Comparison of ENCODE assay signal across 11 cellular contexts in the genomic region with DNA sequence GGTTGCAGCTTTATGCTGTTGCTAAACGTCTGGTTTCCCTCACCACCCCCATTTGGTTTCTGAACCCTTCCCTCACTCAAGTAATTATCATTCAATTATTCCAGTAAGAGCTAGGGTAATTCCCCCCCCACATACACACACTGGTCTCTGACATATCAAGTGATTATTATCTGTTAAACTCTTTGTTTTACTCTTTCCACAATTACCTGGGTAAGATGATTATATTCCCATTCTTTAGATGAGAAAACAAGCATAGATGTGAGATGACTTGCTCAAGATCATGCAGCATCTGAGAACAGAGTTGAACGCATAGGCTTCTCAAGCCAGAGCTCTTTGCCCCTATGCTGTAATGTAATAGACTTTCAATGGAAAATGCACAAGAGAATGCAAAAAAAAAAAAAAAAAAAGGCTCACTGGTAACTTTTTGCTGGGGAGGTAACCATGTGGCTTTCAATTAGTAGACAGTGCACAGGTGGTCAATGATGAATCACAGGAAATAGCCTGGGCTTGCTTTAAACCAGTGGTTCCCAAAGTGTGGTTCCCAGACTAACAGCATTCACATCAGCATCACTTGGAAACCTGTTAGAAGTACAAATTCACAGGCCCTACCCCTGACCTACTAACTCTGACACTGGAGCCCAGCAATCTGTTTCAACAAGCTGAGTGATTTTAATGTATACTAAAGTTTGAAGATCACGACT.
DNase-seq lines count a peak whose midpoint lies in the region; ATAC-seq and TF ChIP-seq lines count a peak whose summit lies in the region.
"Had no signal": no experiment of that assay in that cellular context is flagged by ENCODE, and none has a peak within 500 bp of the region (broad histone marks: within the 10 kb centered on the region; RNA-seq: fewer than 3 reads in every experiment).

No MANE protein-coding gene starts in this region.

- CTCF ChIA-PET in activated naive CD4-positive, alpha-beta T cell treated with anti-CD3 and anti-CD28 coated beads, Interleukin-2, amount 10 ng/mL, durations not matched to agents 7 days and 5 days (lab: Charles Lee): interaction anchor here (2.8 kb wide), 1 partner anchor 16 kb away, joined by 16 read pairs; no protein-coding TSS in a partner anchor

- no peaks in the 10 kb centered on the region for H3K27me3 ChIP-seq in gastrocnemius medialis

- in situ Hi-C loops in astrocyte of the spinal cord (cut with HindIII; ENCODE audit: low sequenced_read_pairs) (no loop called here), gastrocnemius medialis (cut with MboI; ENCODE audit: low sequenced_read_pairs in 4 of 4) (no loop called here)

- no peak overlapping the region for H3K4me3 Mint-ChIP-seq in activated naive CD4-positive, alpha-beta T cell treated with anti-CD3 and anti-CD28 coated beads, Interleukin-2, amount 10 ng/mL, durations not matched to agents 7 days and 5 days
- H3K4me3 Mint-ChIP-seq: activated naive CD8-positive, alpha-beta T cell treated with anti-CD3 and anti-CD28 coated beads, Interleukin-2, amount 10 ng/mL, durations not matched to agents 7 days and 5 days had no signal

- H3K4me3 ChIP-seq in astrocyte of the spinal cord (ENCODE audit: low read depth, low read length) (no peak overlapping the region), gastrocnemius medialis (no peak overlapping the region)

- H3K27ac Mint-ChIP-seq in activated naive CD4-positive, alpha-beta T cell treated with anti-CD3 and anti-CD28 coated beads, Interleukin-2, amount 10 ng/mL, durations not matched to agents 7 days and 5 days: peak overlapping the region; percentile 6
- H3K27ac Mint-ChIP-seq: activated naive CD8-positive, alpha-beta T cell treated with anti-CD3 and anti-CD28 coated beads, Interleukin-2, amount 10 ng/mL, durations not matched to agents 7 days and 5 days had no signal

- ATAC-seq in HG03108 (IDR thresholded peaks at IDR 0.05; ENCODE audit: unreplicated experiment): peak; percentile 67
- peak; percentile 16 to 27 for ATAC-seq in gastrocnemius medialis

- peaks cover 1 to 18% of the 10 kb centered on the region in 2 donors for H3K36me3 ChIP-seq in gastrocnemius medialis

- DNase-seq in activated naive CD4-positive, alpha-beta T cell treated with anti-CD3 and anti-CD28 coated beads, Interleukin-2, amount 10 ng/mL, durations not matched to agents 7 days and 5 days: no peak
- DNase-seq in activated naive CD4-positive, alpha-beta T cell (lab: John Stamatoyannopoulos, UW): no peak
- DNase-seq in astrocyte of the spinal cord (ENCODE audit: low read depth, low spot score) (peak; percentile 24), gastrocnemius medialis (no peak), GOT3 (lab: John Stamatoyannopoulos, UW) (no peak), HK-2 (ENCODE audit: unreplicated experiment) (no peak)
- no peak for DNase-seq in activated effector memory CD4-positive, alpha-beta T cell treated with anti-CD3 and anti-CD28 coated beads, Interleukin-2, amount 50 U/mL, for 16 hours
- DNase-seq: activated naive CD8-positive, alpha-beta T cell treated with anti-CD3 and anti-CD28 coated beads, Interleukin-2, amount 10 ng/mL, durations not matched to agents 7 days and 5 days; glutamatergic neuron; posterior cingulate gyrus had no signal

- peaks cover 26% of the 10 kb centered on the region for H3K36me3 Mint-ChIP-seq in activated naive CD4-positive, alpha-beta T cell treated with anti-CD3 and anti-CD28 coated beads, Interleukin-2, amount 10 ng/mL, durations not matched to agents 7 days and 5 days

- H3K27ac ChIP-seq in gastrocnemius medialis: no peak overlapping the region

- TF ChIP-seq POLR2A in gastrocnemius medialis (IDR thresholded peaks at IDR 0.05): no peak

- no peaks in the 10 kb centered on the region for H3K9me3 Mint-ChIP-seq in activated naive CD4-positive, alpha-beta T cell treated with anti-CD3 and anti-CD28 coated beads, Interleukin-2, amount 10 ng/mL, durations not matched to agents 7 days and 5 days
- H3K9me3 Mint-ChIP-seq: activated naive CD8-positive, alpha-beta T cell treated with anti-CD3 and anti-CD28 coated beads, Interleukin-2, amount 10 ng/mL, durations not matched to agents 7 days and 5 days had no signal

- H3K9me3 ChIP-seq in gastrocnemius medialis: no peaks in the 10 kb centered on the region

- TF ChIP-seq CTCF in astrocyte of the spinal cord (IDR thresholded peaks at IDR 0.05; ENCODE audit: low read depth, low read length) (no peak), gastrocnemius medialis (IDR thresholded peaks at IDR 0.05 in 4 of 5, conservative IDR thresholded peaks at IDR 0.05 in 1 of 5) (no peak)

- intact Hi-C loops in gastrocnemius medialis (cut with DNase I; ENCODE audit: low total_unique reads): no loop called here

- H3K4me1 Mint-ChIP-seq in activated naive CD4-positive, alpha-beta T cell treated with anti-CD3 and anti-CD28 coated beads, Interleukin-2, amount 10 ng/mL, durations not matched to agents 7 days and 5 days: peaks cover 3% of the 10 kb centered on the region

- peaks cover 3% of the 10 kb centered on the region for H3K27me3 Mint-ChIP-seq in activated naive CD4-positive, alpha-beta T cell treated with anti-CD3 and anti-CD28 coated beads, Interleukin-2, amount 10 ng/mL, durations not matched to agents 7 days and 5 days
- H3K27me3 Mint-ChIP-seq: activated naive CD8-positive, alpha-beta T cell treated with anti-CD3 and anti-CD28 coated beads, Interleukin-2, amount 10 ng/mL, durations not matched to agents 7 days and 5 days had no signal

- no peaks in the 10 kb centered on the region for H3K4me1 ChIP-seq in gastrocnemius medialis
